ENCODE assay signal across 26 cellular contexts in genomic region chr9:138068601-138069035, GRCh38.
DNase-seq lines count a peak whose midpoint lies in the region; ATAC-seq and TF ChIP-seq lines count a peak whose summit lies in the region.
"Had no signal": no experiment of that assay in that cellular context is flagged by ENCODE, and none has a peak within 500 bp of the region (broad histone marks: within the 10 kb centered on the region; RNA-seq: fewer than 3 reads in every experiment).

No MANE protein-coding gene starts in this region.

- TF ChIP-seq CTCF in type B pancreatic cell (conservative IDR thresholded peaks at IDR 0.05) = no peak
- no peak for TF ChIP-seq CTCF in CD14-positive monocyte (IDR thresholded peaks at IDR 0.05)

- intact Hi-C loops in CD14-positive monocyte (cut with micrococcal nuclease) = no loop called here

- peak; percentile 37 for DNase-seq in activated CD8-positive, alpha-beta memory T cell treated with anti-CD3 and anti-CD28 coated beads, Interleukin-2, amount 50 U/mL, for 48 hours
- no peak for DNase-seq in activated CD8-positive, alpha-beta memory T cell treated with anti-CD3 and anti-CD28 coated beads, Interleukin-2, amount 10 ng/mL, durations not matched to agents 7 days and 5 days
- peak; percentile 82 to 84 for DNase-seq in NCI-H526 (lab: John Stamatoyannopoulos, UW)
- DNase-seq in left lobe of liver (ENCODE audit: low spot score) = peak; percentile 28
- DNase-seq in type B pancreatic cell (ENCODE audit: extremely low spot score, unreplicated experiment) = peak; percentile 65
- DNase-seq in DMS153 treated with DMSO at 0.1 percent for 48 hours (lab: John Stamatoyannopoulos, UW; ENCODE audit: unreplicated experiment) = no peak
- DNase-seq in CD14-positive monocyte (ENCODE audit: low spot score) = no peak
- DNase-seq: activated CD4-positive, alpha-beta T cell treated with anti-CD3 and anti-CD28 coated beads, Interleukin-2, amount 50 U/mL, for 1 hour; amygdala; CD8-positive, alpha-beta memory T cell; effector CD8-positive, alpha-beta T cell; HCEC 1CT; mesenchymal stem cell; MM.1S; NCI-H2029; NCI-H226; NCI-H82; stimulated activated naive CD4-positive, alpha-beta T cell treated with Interleukin-2 at 50 U/mL for 16 hours; T1000; WERI-Rb-1 had no signal

- H3K9me3 Mint-ChIP-seq in activated CD8-positive, alpha-beta memory T cell treated with anti-CD3 and anti-CD28 coated beads, Interleukin-2, amount 10 ng/mL, durations not matched to agents 7 days and 5 days (ENCODE audit: low read depth) = no peaks in the 10 kb centered on the region
- no peaks in the 10 kb centered on the region for H3K9me3 Mint-ChIP-seq in type B pancreatic cell
- H3K9me3 Mint-ChIP-seq in CD14-positive monocyte = peaks cover 0 to 3% (median 0%) of the 10 kb centered on the region in 7 donors
- H3K9me3 Mint-ChIP-seq: activated naive CD4-positive, alpha-beta T cell treated with anti-CD3 and anti-CD28 coated beads, Interleukin-2, amount 50 U/mL, for 24 hours; activated T-helper 1 cell treated with anti-CD3 and anti-CD28 coated beads, Interleukin-12 subunit alpha, Interleukin-12 subunit beta, Interleukin-2, Interleukin-4 antibody, amounts not matched to agents 30 ng/mL and 10 ng/mL and 1 ng/mL, durations not matched to agents 14 hours and 24 hours and 36 hours had no signal

- no peak for ATAC-seq in activated CD8-positive, alpha-beta memory T cell treated with anti-CD3 and anti-CD28 coated beads, Interleukin-2, amount 10 ng/mL, durations not matched to agents 7 days and 5 days
- ATAC-seq in left lobe of liver = no peak
- ATAC-seq in HG03521 (IDR thresholded peaks at IDR 0.05; ENCODE audit: unreplicated experiment) = no peak
- ATAC-seq: A549 had no signal

- H3K27me3 Mint-ChIP-seq in activated CD8-positive, alpha-beta memory T cell treated with anti-CD3 and anti-CD28 coated beads, Interleukin-2, amount 10 ng/mL, durations not matched to agents 7 days and 5 days = peaks cover 12% of the 10 kb centered on the region
- peaks cover 3% of the 10 kb centered on the region for H3K27me3 Mint-ChIP-seq in type B pancreatic cell
- peaks cover 2 to 13% (median 4%) of the 10 kb centered on the region in 3 donors for H3K27me3 Mint-ChIP-seq in CD14-positive monocyte (ENCODE audit: low read depth in 3 of 3)
- H3K27me3 Mint-ChIP-seq: progenitor cell of endocrine pancreas had no signal

- no peaks in the 10 kb centered on the region for H3K4me1 Mint-ChIP-seq in activated CD8-positive, alpha-beta memory T cell treated with anti-CD3 and anti-CD28 coated beads, Interleukin-2, amount 10 ng/mL, durations not matched to agents 7 days and 5 days
- H3K4me1 Mint-ChIP-seq in type B pancreatic cell (ENCODE audit: unreplicated experiment) = no peaks in the 10 kb centered on the region
- H3K4me1 Mint-ChIP-seq in CD14-positive monocyte = no peaks in the 10 kb centered on the region
- H3K4me1 Mint-ChIP-seq: activated naive CD4-positive, alpha-beta T cell treated with anti-CD3 and anti-CD28 coated beads, Interleukin-2, amount 50 U/mL, for 24 hours; B cell; CD8-positive, alpha-beta memory T cell had no signal

- H3K27ac Mint-ChIP-seq in activated CD8-positive, alpha-beta memory T cell treated with anti-CD3 and anti-CD28 coated beads, Interleukin-2, amount 10 ng/mL, durations not matched to agents 7 days and 5 days = no peak overlapping the region
- H3K27ac Mint-ChIP-seq in type B pancreatic cell (no peak overlapping the region), CD14-positive monocyte (no peak overlapping the region)
- H3K27ac Mint-ChIP-seq: activated naive CD4-positive, alpha-beta T cell treated with anti-CD3 and anti-CD28 coated beads, Interleukin-2, amount 50 U/mL, for 24 hours; activated T-helper 1 cell treated with anti-CD3 and anti-CD28 coated beads, Interleukin-12 subunit alpha, Interleukin-12 subunit beta, Interleukin-2, Interleukin-4 antibody, amounts not matched to agents 30 ng/mL and 10 ng/mL and 1 ng/mL, durations not matched to agents 14 hours and 24 hours and 36 hours; B cell; CD8-positive, alpha-beta memory T cell; progenitor cell of endocrine pancreas had no signal

- CTCF ChIA-PET in activated CD8-positive, alpha-beta memory T cell treated with anti-CD3 and anti-CD28 coated beads, Interleukin-2, amount 10 ng/mL, durations not matched to agents 7 days and 5 days (lab: Charles Lee) = no interaction called here

- H3K36me3 Mint-ChIP-seq in activated CD8-positive, alpha-beta memory T cell treated with anti-CD3 and anti-CD28 coated beads, Interleukin-2, amount 10 ng/mL, durations not matched to agents 7 days and 5 days = no peaks in the 10 kb centered on the region
- H3K36me3 Mint-ChIP-seq in type B pancreatic cell (no peaks in the 10 kb centered on the region), CD14-positive monocyte (no peaks in the 10 kb centered on the region)
- H3K36me3 Mint-ChIP-seq: activated naive CD4-positive, alpha-beta T cell treated with anti-CD3 and anti-CD28 coated beads, Interleukin-2, amount 50 U/mL, for 24 hours; CD8-positive, alpha-beta memory T cell had no signal

- no peak overlapping the region for H3K4me3 Mint-ChIP-seq in activated CD8-positive, alpha-beta memory T cell treated with anti-CD3 and anti-CD28 coated beads, Interleukin-2, amount 10 ng/mL, durations not matched to agents 7 days and 5 days
- H3K4me3 Mint-ChIP-seq in type B pancreatic cell (no peak overlapping the region), CD14-positive monocyte (no peak overlapping the region)
- H3K4me3 Mint-ChIP-seq: activated naive CD4-positive, alpha-beta T cell treated with anti-CD3 and anti-CD28 coated beads, Interleukin-2, amount 50 U/mL, for 24 hours; activated T-helper 1 cell treated with anti-CD3 and anti-CD28 coated beads, Interleukin-12 subunit alpha, Interleukin-12 subunit beta, Interleukin-2, Interleukin-4 antibody, amounts not matched to agents 30 ng/mL and 10 ng/mL and 1 ng/mL, durations not matched to agents 14 hours and 24 hours and 36 hours; B cell; CD8-positive, alpha-beta memory T cell had no signal

Comparison
In these comparisons a context has a peak if more than half of its experiments do, and no peak if none do; other contexts are left out.
1. DNase-seq: peak in activated CD8-positive, alpha-beta memory T cell treated with anti-CD3 and anti-CD28 coated beads, Interleukin-2, amount 50 U/mL, for 48 hours (single experiment), NCI-H526 (2 of 2), left lobe of liver (single experiment) and type B pancreatic cell (single experiment); none in activated CD8-positive, alpha-beta memory T cell treated with anti-CD3 and anti-CD28 coated beads, Interleukin-2, amount 10 ng/mL, durations not matched to agents 7 days and 5 days (single experiment), DMS153 treated with DMSO at 0.1 percent for 48 hours (single experiment) and CD14-positive monocyte (single experiment).